ENCODE assay signal across 18 cellular contexts in genomic region chr4:175807596-175807995, GRCh38. TPM values are rescaled to one million over a fixed set of nuclear protein-coding genes. Genes with fewer than 3 reads are reported as not detected.
"Had no signal": no experiment of that assay in that cellular context is flagged by ENCODE, and none has a peak within 500 bp of the region (broad histone marks: within the 10 kb centered on the region; RNA-seq: fewer than 3 reads in every experiment).

No MANE protein-coding gene starts in this region.

- H3K4me3 ChIP-seq: body of pancreas, esophagus squamous epithelium, heart right ventricle, left lung, mucosa of descending colon, stomach, vagina had no signal

- H3K4me1 ChIP-seq: body of pancreas, esophagus squamous epithelium, heart right ventricle, left lung, stomach, vagina had no signal

- H3K9me3 ChIP-seq: body of pancreas, esophagus squamous epithelium, heart right ventricle, left lung, mucosa of descending colon, stomach, vagina had no signal

- H3K36me3 ChIP-seq: esophagus squamous epithelium, heart right ventricle, left lung, stomach, vagina had no signal

- H3K27ac ChIP-seq: body of pancreas, esophagus squamous epithelium, heart right ventricle, left lung, stomach, vagina had no signal

- DNase-seq: activated CD8-positive, alpha-beta memory T cell treated with anti-CD3 and anti-CD28 coated beads, Interleukin-2, amount 10 ng/mL, durations not matched to agents 7 days and 5 days; activated effector memory CD4-positive, alpha-beta T cell treated with Interleukin-2 at 50 U/mL for 16 hours; activated T-cell treated with anti-CD3 and anti-CD28 coated beads, Interleukin-2, amount 50 U/mL, for 24 hours; amniotic stem cell; body of pancreas; esophagus squamous epithelium; foreskin fibroblast; heart right ventricle; left lung; mucosa of descending colon; naive thymus-derived CD8-positive, alpha-beta T cell; posterior cingulate gyrus; stimulated activated CD4-positive, alpha-beta T cell treated with anti-CD3 and anti-CD28 coated beads, Interleukin-4, amount 100 ng/mL, for 4 hours; stomach had no signal

- ATAC-seq: activated CD8-positive, alpha-beta memory T cell treated with anti-CD3 and anti-CD28 coated beads, Interleukin-2, amount 10 ng/mL, durations not matched to agents 7 days and 5 days; activated naive CD4-positive, alpha-beta T cell treated with anti-CD3 and anti-CD28 coated beads, Interleukin-2, amount 50 U/mL, for 72 hours; body of pancreas; heart right ventricle; left lung; mucosa of descending colon; naive thymus-derived CD8-positive, alpha-beta T cell had no signal

- H3K27me3 ChIP-seq: body of pancreas, esophagus squamous epithelium, left lung, stomach, vagina had no signal

RNA-seq across cellular contexts. Expression of gene GPM6A, which starts 4.5 kb away (rescaled TPM):
- total RNA-seq: activated CD8-positive, alpha-beta memory T cell treated with anti-CD3 and anti-CD28 coated beads, Interleukin-2, amount 10 ng/mL, durations not matched to agents 7 days and 5 days; activated naive CD4-positive, alpha-beta T cell treated with anti-CD3 and anti-CD28 coated beads, Interleukin-2, amount 50 U/mL, for 72 hours; chondrocyte had no signal
- polyA plus RNA-seq: keratinocyte; naive thymus-derived CD8-positive, alpha-beta T cell had no signal
